ENCODE assay signal across 11 cellular contexts in genomic region chr18:41767960-41768359, GRCh38.
DNase-seq lines count a peak whose midpoint lies in the region; ATAC-seq and TF ChIP-seq lines count a peak whose summit lies in the region.
"Had no signal": no experiment of that assay in that cellular context is flagged by ENCODE, and none has a peak within 500 bp of the region (broad histone marks: within the 10 kb centered on the region; RNA-seq: fewer than 3 reads in every experiment).

No MANE protein-coding gene starts in this region.

- no peaks in the 10 kb centered on the region for H3K4me1 Mint-ChIP-seq in chondrocyte (ENCODE audit: low read depth)
- H3K4me1 Mint-ChIP-seq: T-cell had no signal

- H2AFZ ChIP-seq in osteoblast (ENCODE audit: low read length), result no peak overlapping the region

- H3K27me3 Mint-ChIP-seq in chondrocyte (ENCODE audit: low read depth), result peaks cover 13% of the 10 kb centered on the region
- H3K27me3 Mint-ChIP-seq: T-cell had no signal

- in situ Hi-C loops in GM13977 (cut with MboI; ENCODE audit: low pct_unique_long_range_greater_than_20kb, low sequenced_read_pairs, unreplicated experiment), result no loop called here

- DNase-seq in GM13977 (ENCODE audit: low spot score) (peak; percentile 49), NCI-H146 treated with DMSO at 0.1 percent for 48 hours (lab: John Stamatoyannopoulos, UW; ENCODE audit: unreplicated experiment) (peak; percentile 63), chondrocyte (ENCODE audit: low spot score) (no peak), osteoblast (ENCODE audit: insufficient read length, low spot score, missing footprints) (no peak), globus pallidus (ENCODE audit: low spot score) (no peak)
- DNase-seq: activated naive CD4-positive, alpha-beta T cell; glutamatergic neuron; T-cell had no signal

- no peak overlapping the region for H3K4me3 ChIP-seq in osteoblast (ENCODE audit: insufficient read depth, low read length)

- H3K9me3 Mint-ChIP-seq in chondrocyte (ENCODE audit: low read depth), result no peaks in the 10 kb centered on the region

- H3K4me2 ChIP-seq in osteoblast (ENCODE audit: insufficient read depth, low read length), result no peak overlapping the region
- H3K4me2 ChIP-seq: KMS-11 had no signal

- no peaks in the 10 kb centered on the region for H3K36me3 Mint-ChIP-seq in chondrocyte (ENCODE audit: low read depth)
- H3K36me3 Mint-ChIP-seq: T-cell had no signal

- H3K27me3 ChIP-seq in osteoblast (ENCODE audit: insufficient read depth, low read length), result no peaks in the 10 kb centered on the region

- no peaks in the 10 kb centered on the region for H3K79me2 ChIP-seq in osteoblast (ENCODE audit: insufficient read depth, low read length)

- no peak overlapping the region for H3K27ac Mint-ChIP-seq in chondrocyte (ENCODE audit: unreplicated experiment)
- H3K27ac Mint-ChIP-seq: T-cell had no signal

- no peak overlapping the region for H3K27ac ChIP-seq in osteoblast (ENCODE audit: low read depth, low read length)
- H3K27ac ChIP-seq: KMS-11 had no signal

- no peaks in the 10 kb centered on the region for H4K20me1 ChIP-seq in osteoblast (ENCODE audit: insufficient read depth, low read length)

- H3K4me3 Mint-ChIP-seq in chondrocyte (ENCODE audit: unreplicated experiment), result no peak overlapping the region
- H3K4me3 Mint-ChIP-seq: T-cell had no signal

- ATAC-seq in GM18519 (IDR thresholded peaks at IDR 0.05; ENCODE audit: low FRiP score, unreplicated experiment), result no peak
- no peak for ATAC-seq in GM18520 (IDR thresholded peaks at IDR 0.05; ENCODE audit: unreplicated experiment)
- ATAC-seq: T-cell had no signal

- no peaks in the 10 kb centered on the region for H3K4me1 ChIP-seq in osteoblast (ENCODE audit: insufficient read depth, low read length)

- H3K36me3 ChIP-seq in osteoblast (ENCODE audit: insufficient read depth, low read length), result no peaks in the 10 kb centered on the region

- TF ChIP-seq CTCF in GM13977 (IDR thresholded peaks at IDR 0.05; ENCODE audit: extremely low read depth, insufficient read depth, missing control alignments) (peak; percentile 36), chondrocyte (IDR thresholded peaks at IDR 0.05) (peak; percentile 52), osteoblast (IDR thresholded peaks at IDR 0.05; ENCODE audit: extremely low read depth, low read depth, low read length) (peak; percentile 42)

- H3K9me3 ChIP-seq in osteoblast (ENCODE audit: low read depth, low read length), result no peaks in the 10 kb centered on the region

Comparison
In these comparisons a context has a peak if more than half of its experiments do, and no peak if none do; other contexts are left out.
1. DNase-seq: peak in GM13977 (single experiment) and NCI-H146 treated with DMSO at 0.1 percent for 48 hours (single experiment); none in chondrocyte (single experiment), osteoblast (single experiment) and globus pallidus (single experiment).
2. Peak in every context shown above with its lines, with median percentiles within 50 percentile points of each other: CTCF ChIP-seq.